In genomic region chr12:14910090-14910915, GRCh38 we compare ENCODE assay signal across 14 cellular contexts. TPM values are rescaled to one million over a fixed set of nuclear protein-coding genes. Genes with fewer than 3 reads are reported as not detected.
DNase-seq lines count a peak whose midpoint lies in the region; ATAC-seq and TF ChIP-seq lines count a peak whose summit lies in the region.
"Had no signal": no experiment of that assay in that cellular context is flagged by ENCODE, and none has a peak within 500 bp of the region (broad histone marks: within the 10 kb centered on the region; RNA-seq: fewer than 3 reads in every experiment).

No MANE protein-coding gene starts in this region.

- peak overlapping the region; percentile 50 for H3K9ac ChIP-seq in smooth muscle cell (ENCODE audit: low read depth)

- H3F3A ChIP-seq in smooth muscle cell (ENCODE audit: low read depth): peaks cover 10% of the 10 kb centered on the region

- peak overlapping the region; percentile 52 for H3K27ac ChIP-seq in RWPE2 (ENCODE audit: poor library complexity, severe bottlenecking)
- peak overlapping the region; percentile 93 for H3K27ac ChIP-seq in smooth muscle cell (ENCODE audit: low read depth)
- H3K27ac ChIP-seq: HL-60 had no signal

- no peak for TF ChIP-seq CTCF in RWPE2 (IDR thresholded peaks at IDR 0.05; ENCODE audit: poor library complexity, severe bottlenecking)
- no peak for TF ChIP-seq CTCF in choroid plexus epithelial cell (conservative IDR thresholded peaks at IDR 0.05; ENCODE audit: low read depth, low read length)
- TF ChIP-seq CTCF in smooth muscle cell (IDR thresholded peaks at IDR 0.05; ENCODE audit: borderline replicate concordance, insufficient read depth, poor library complexity, severe bottlenecking): no peak
- TF ChIP-seq CTCF in GM10266 (IDR thresholded peaks at IDR 0.05; ENCODE audit: control insufficient read depth, insufficient read depth, low read depth, missing control alignments): no peak

- H3K36me3 ChIP-seq in RWPE2 (ENCODE audit: low read depth): no peaks in the 10 kb centered on the region
- H3K36me3 ChIP-seq in smooth muscle cell (ENCODE audit: low read depth): no peaks in the 10 kb centered on the region

- no peaks in the 10 kb centered on the region for H4K20me1 ChIP-seq in smooth muscle cell (ENCODE audit: low read depth)

- ATAC-seq in RWPE2 (ENCODE audit: low read depth) (peak; percentile 51; the same call in 2 of the 3 replicates), GM19035 (IDR thresholded peaks at IDR 0.05; ENCODE audit: unreplicated experiment) (no peak)

- peak overlapping the region; percentile 56 for H3K4me2 ChIP-seq in smooth muscle cell

- H3K9me3 ChIP-seq in RWPE2 (ENCODE audit: severe bottlenecking) (no peaks in the 10 kb centered on the region), smooth muscle cell (replicated peaks; ENCODE audit: low read depth) (no peaks in the 10 kb centered on the region)

- DNase-seq in HS-5 (ENCODE audit: low read depth) (peak; percentile 10), RWPE2 (ENCODE audit: low spot score) (no peak), choroid plexus epithelial cell (ENCODE audit: low read depth) (peak; percentile 57), smooth muscle cell (lab: John Stamatoyannopoulos, UW; ENCODE audit: unreplicated experiment) (no peak), GM10266 (ENCODE audit: extremely low spot score) (no peak), mesenteric fat pad (ENCODE audit: low spot score) (no peak), pons (ENCODE audit: low spot score) (no peak)
- DNase-seq: activated CD4-positive, alpha-beta T cell treated with anti-CD3 and anti-CD28 coated beads, Interleukin-2, amount 10 ng/mL, durations not matched to agents 7 days and 5 days; HFFc6; NCI-H146 had no signal

- H3K79me2 ChIP-seq in smooth muscle cell (ENCODE audit: low read depth): no peaks in the 10 kb centered on the region

- 62% methylated on average over 5 of the region's 5 CpGs for WGBS in smooth muscle cell (ENCODE audit: low lambda C conversion rate)

- H2AFZ ChIP-seq in smooth muscle cell (ENCODE audit: low read depth): peak overlapping the region; percentile 83

- H3K4me3 ChIP-seq in RWPE2 (ENCODE audit: severe bottlenecking) (no peak overlapping the region), choroid plexus epithelial cell (ENCODE audit: low read depth, low read length) (no peak overlapping the region), smooth muscle cell (no peak overlapping the region)

- H3K4me1 ChIP-seq in RWPE2 (ENCODE audit: insufficient read depth, poor library complexity, severe bottlenecking): peaks cover 5% of the 10 kb centered on the region
- no peaks in the 10 kb centered on the region for H3K4me1 ChIP-seq in smooth muscle cell (ENCODE audit: low read depth)

- H3K27me3 ChIP-seq in RWPE2 (ENCODE audit: insufficient read depth, poor library complexity, severe bottlenecking) (no peaks in the 10 kb centered on the region), smooth muscle cell (ENCODE audit: low read depth) (no peaks in the 10 kb centered on the region)

RNA-seq across cellular contexts. Expression of gene MGP, which starts 24.6 kb away (rescaled TPM):
- total RNA-seq in smooth muscle cell (173 and 176 TPM in 2 replicates), mesenteric fat pad (2,401 TPM)
- 626 and 815 TPM in 2 replicates for polyA plus RNA-seq in smooth muscle cell
- total RNA-seq: OCI-LY7 had no signal

RNA-seq across cellular contexts. Expression of gene ERP27, which starts 28.0 kb away (rescaled TPM):
- total RNA-seq in smooth muscle cell: 3.9 and 7.8 TPM in 2 replicates
- polyA plus RNA-seq in smooth muscle cell: 2.7 and 12.3 TPM in 2 replicates
- total RNA-seq in mesenteric fat pad: 0.87 TPM
- total RNA-seq: HFFc6 had no signal
- polyA plus RNA-seq: neural cell had no signal

RNA-seq across cellular contexts. Expression of gene ARHGDIB, which starts 51.1 kb away (rescaled TPM):
- 31.5 and 36.4 TPM in 2 replicates for total RNA-seq in smooth muscle cell
- polyA plus RNA-seq in smooth muscle cell: 35.8 and 39.2 TPM in 2 replicates
- total RNA-seq in mesenteric fat pad: 136 TPM

Comparison
In these comparisons a context has a peak if more than half of its experiments do, and no peak if none do; other contexts are left out.
1. DNase-seq: peak in HS-5 (single experiment) and choroid plexus epithelial cell (single experiment); none in RWPE2 (single experiment), smooth muscle cell (single experiment), GM10266 (single experiment), mesenteric fat pad (single experiment) and pons (single experiment).
2. RNA of gene MGP, which starts 24.6 kb away (total RNA-seq): 2,401 TPM in mesenteric fat pad (single experiment); 173 to 176 TPM in smooth muscle cell; every median in the first group is over 10 times any median in the second.